18 cellular contexts compared by ENCODE assay signal in genomic region chr22:46148336-46148735, GRCh38. TPM values are rescaled to one million over a fixed set of nuclear protein-coding genes. Genes with fewer than 3 reads are reported as not detected.
DNase-seq lines count a peak whose midpoint lies in the region; ATAC-seq and TF ChIP-seq lines count a peak whose summit lies in the region.
"Had no signal": no experiment of that assay in that cellular context is flagged by ENCODE, and none has a peak within 500 bp of the region (broad histone marks: within the 10 kb centered on the region; RNA-seq: fewer than 3 reads in every experiment).

No MANE protein-coding gene starts in this region.

- intact Hi-C loops in breast epithelium (cut with DNase I; ENCODE audit: low total_unique reads): loop anchor here (10.0 kb wide), 1 partner anchor 1434 kb away; no protein-coding TSS in a partner anchor
- intact Hi-C loops in MCF 10A (cut with micrococcal nuclease): no loop called here

- H3K27ac Mint-ChIP-seq in MCF 10A (ENCODE audit: low read depth, unreplicated experiment): no peak overlapping the region
- H3K27ac Mint-ChIP-seq in WTC11: no peak overlapping the region

- no peaks in the 10 kb centered on the region for H3K36me3 ChIP-seq in breast epithelium
- H3K36me3 ChIP-seq in right atrium auricular region: peaks cover 2% of the 10 kb centered on the region
- H3K36me3 ChIP-seq in osteoblast (ENCODE audit: insufficient read depth, low read length): peaks cover 2% of the 10 kb centered on the region
- H3K36me3 ChIP-seq: thoracic aorta had no signal

- H3K4me3 ChIP-seq in breast epithelium (no peak overlapping the region), right atrium auricular region (no peak overlapping the region), osteoblast (ENCODE audit: insufficient read depth, low read length) (no peak overlapping the region)

- peak overlapping the region; percentile 91 to 93 for H3K27ac ChIP-seq in breast epithelium
- peak overlapping the region; percentile 96 to 99 for H3K27ac ChIP-seq in right atrium auricular region
- no peak overlapping the region for H3K27ac ChIP-seq in osteoblast (ENCODE audit: low read depth, low read length)
- H3K27ac ChIP-seq: C4-2B had no signal

- peak in 1 of 2 donors; percentile 48 for DNase-seq in breast epithelium (ENCODE audit: low spot score in 2 of 2)
- no peak for DNase-seq in MCF 10A (ENCODE audit: unreplicated experiment)
- no peak for DNase-seq in right atrium auricular region (ENCODE audit: low spot score)
- peak; percentile 81 for DNase-seq in osteoblast (ENCODE audit: insufficient read length, low spot score, missing footprints)
- peak; percentile 42 for DNase-seq in ureter (ENCODE audit: low spot score)
- no peak for DNase-seq in NK-92 treated with Interleukin-12 subunit alpha and Interleukin-12 subunit beta, amount 100 ng/mL, for 24 hours (lab: John Stamatoyannopoulos, UW)
- no peak for DNase-seq in WTC11 (ENCODE audit: low spot score)
- no peak for DNase-seq in DMS 273 (lab: John Stamatoyannopoulos, UW; ENCODE audit: unreplicated experiment)
- DNase-seq: activated CD4-positive, alpha-beta T cell treated with anti-CD3 and anti-CD28 coated beads for 48 hours; activated naive CD4-positive, alpha-beta T cell treated with anti-CD3 and anti-CD28 coated beads, Interleukin-2, amount 50 U/mL, for 16 hours; DMS79; glutamatergic neuron; NCI-H2107; NCI-H526 treated with DMSO at 0.1 percent for 48 hours; stimulated activated CD4-positive, alpha-beta T cell treated with anti-CD3 and anti-CD28 coated beads, Interleukin-4, amount 100 ng/mL, for 24 hours had no signal

- peaks cover 6% of the 10 kb centered on the region for H3K4me1 Mint-ChIP-seq in MCF 10A (ENCODE audit: insufficient read depth, unreplicated experiment)
- peaks cover 9% of the 10 kb centered on the region for H3K4me1 Mint-ChIP-seq in WTC11

- no peak overlapping the region for H3K4me2 ChIP-seq in osteoblast (ENCODE audit: insufficient read depth, low read length)

- H3K4me3 Mint-ChIP-seq in MCF 10A (ENCODE audit: unreplicated experiment) (no peak overlapping the region), WTC11 (no peak overlapping the region)

- H3K36me3 Mint-ChIP-seq in MCF 10A (ENCODE audit: insufficient read depth, unreplicated experiment) (peaks cover 10% of the 10 kb centered on the region), WTC11 (peaks cover 4% of the 10 kb centered on the region; the same call in 1 of the 2 replicates)

- TF ChIP-seq POLR2A in breast epithelium (IDR thresholded peaks at IDR 0.05): no peak

- H3K4me1 ChIP-seq in breast epithelium (no peaks in the 10 kb centered on the region), right atrium auricular region (peaks cover 0 to 46% of the 10 kb centered on the region in 2 donors), osteoblast (ENCODE audit: insufficient read depth, low read length) (peaks cover 4% of the 10 kb centered on the region)

- TF ChIP-seq CTCF in breast epithelium (IDR thresholded peaks at IDR 0.05): no peak
- no peak for TF ChIP-seq CTCF in MCF 10A (IDR thresholded peaks at IDR 0.05; ENCODE audit: unreplicated experiment)
- TF ChIP-seq CTCF in right atrium auricular region (IDR thresholded peaks at IDR 0.05): no peak
- TF ChIP-seq CTCF in osteoblast (IDR thresholded peaks at IDR 0.05; ENCODE audit: extremely low read depth, low read depth, low read length): no peak
- TF ChIP-seq CTCF in WTC11 (IDR thresholded peaks at IDR 0.05): no peak

- no peak for ATAC-seq in WTC11
- ATAC-seq: SK-N-SH treated with all-trans-retinoic acid at 6 μM for 48 hours had no signal

- no TSS peak for BruUV-seq in MCF 10A (replicated peaks; lab: Mats Ljungman, UMichigan)

- no peaks in the 10 kb centered on the region for H3K9me3 Mint-ChIP-seq in MCF 10A (ENCODE audit: unreplicated experiment)
- no peaks in the 10 kb centered on the region for H3K9me3 Mint-ChIP-seq in WTC11

- peaks cover 6% of the 10 kb centered on the region for H3K79me2 ChIP-seq in osteoblast (ENCODE audit: insufficient read depth, low read length)

- H2AFZ ChIP-seq in osteoblast (ENCODE audit: low read length): no peak overlapping the region

- CTCF ChIA-PET in MCF 10A (lab: Yijun Ruan, JAX): interaction anchor here (0.6 to 1.2 kb wide), 4 partner anchors 8 to 219 kb away, joined by 3 to 4 read pairs (median 3); no protein-coding TSS in a partner anchor
- CTCF ChIA-PET in WTC11 (lab: Charles Lee): interaction anchor here (0.6 to 2.2 kb wide), 5 partner anchors 26 to 142 kb away, joined by 3 to 7 read pairs (median 4); partner anchors contain the start of gene PKDREJ

- POLR2A ChIA-PET in MCF 10A (lab: Yijun Ruan, JAX) (interaction anchor here (0.6 to 1.1 kb wide), 4 partner anchors 31 to 188 kb away, joined by 3 to 7 read pairs (median 3); partner anchors contain the start of genes CDPF1 and TRMU), WTC11 (lab: Charles Lee) (no interaction called here)

- H3K9me3 ChIP-seq in breast epithelium (no peaks in the 10 kb centered on the region), right atrium auricular region (no peaks in the 10 kb centered on the region), osteoblast (ENCODE audit: low read depth, low read length) (no peaks in the 10 kb centered on the region)
- H3K9me3 ChIP-seq: thoracic aorta had no signal

- peaks cover 6% of the 10 kb centered on the region for H4K20me1 ChIP-seq in osteoblast (ENCODE audit: insufficient read depth, low read length)

- peaks cover 18% of the 10 kb centered on the region for H3K27me3 Mint-ChIP-seq in MCF 10A (ENCODE audit: insufficient read depth, unreplicated experiment)
- H3K27me3 Mint-ChIP-seq in WTC11 (ENCODE audit: low read depth): peaks cover 50% of the 10 kb centered on the region

- H3K27me3 ChIP-seq in breast epithelium (no peaks in the 10 kb centered on the region), right atrium auricular region (no peaks in the 10 kb centered on the region), osteoblast (ENCODE audit: insufficient read depth, low read length) (peaks cover 22% of the 10 kb centered on the region)

TF ChIP-seq in WTC11, 78 proteins besides CTCF, POLR2A, EP300 and RAD21 (continues in another document):
- TF ChIP-seq HMGXB4 (CRISPR knock-in tag; IDR thresholded peaks at IDR 0.05) (no peak), NR2C2 (CRISPR knock-in tag; IDR thresholded peaks at IDR 0.05) (no peak), FOXP1 (CRISPR knock-in tag; IDR thresholded peaks at IDR 0.05; ENCODE audit: borderline replicate concordance) (no peak), PREB (CRISPR knock-in tag; IDR thresholded peaks at IDR 0.05; ENCODE audit: borderline replicate concordance) (no peak), NR3C1 (CRISPR knock-in tag; conservative IDR thresholded peaks at IDR 0.05; ENCODE audit: low read depth) (no peak), SMAD4 (CRISPR knock-in tag; IDR thresholded peaks at IDR 0.05) (no peak), ZNF121 (CRISPR knock-in tag; IDR thresholded peaks at IDR 0.05) (no peak), NFATC4 (CRISPR knock-in tag; IDR thresholded peaks at IDR 0.05) (no peak), FOXP4 (CRISPR knock-in tag; IDR thresholded peaks at IDR 0.05) (no peak)
- TF ChIP-seq, protein P1, sequence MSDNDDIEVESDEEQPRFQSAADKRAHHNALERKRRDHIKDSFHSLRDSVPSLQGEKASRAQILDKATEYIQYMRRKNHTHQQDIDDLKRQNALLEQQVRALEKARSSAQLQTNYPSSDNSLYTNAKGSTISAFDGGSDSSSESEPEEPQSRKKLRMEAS (CRISPR knock-in tag; IDR thresholded peaks at IDR 0.05): no peak

RNA-seq across cellular contexts. Expression of gene PPARA, which starts 2.0 kb away (rescaled TPM):
- 10 to 100 TPM; 15.2 to 31.0 (median 22.3) TPM for total RNA-seq in breast epithelium
- 8.0 and 10.1 TPM in 2 replicates for total RNA-seq in MCF 10A (2022)
- total RNA-seq in right atrium auricular region: 10 to 100 TPM; 48.4 to 67.1 TPM
- 21.8 and 22.1 TPM in 2 replicates for total RNA-seq in osteoblast
- 29.1 TPM for total RNA-seq in ureter
- total RNA-seq in WTC11 (2021): 8.5 to 10.1 TPM (median 9.3 TPM) in 3 replicates

Comparison
In these comparisons a context has a peak if more than half of its experiments do, and no peak if none do; other contexts are left out.
1. DNase-seq: peak in osteoblast (single experiment) and ureter (single experiment); none in MCF 10A (single experiment), right atrium auricular region (single experiment), NK-92 treated with Interleukin-12 subunit alpha and Interleukin-12 subunit beta, amount 100 ng/mL, for 24 hours (single experiment), WTC11 (single experiment) and DMS 273 (single experiment).